Comparison of ENCODE assay signal across 1 cellular context in the genomic region with DNA sequence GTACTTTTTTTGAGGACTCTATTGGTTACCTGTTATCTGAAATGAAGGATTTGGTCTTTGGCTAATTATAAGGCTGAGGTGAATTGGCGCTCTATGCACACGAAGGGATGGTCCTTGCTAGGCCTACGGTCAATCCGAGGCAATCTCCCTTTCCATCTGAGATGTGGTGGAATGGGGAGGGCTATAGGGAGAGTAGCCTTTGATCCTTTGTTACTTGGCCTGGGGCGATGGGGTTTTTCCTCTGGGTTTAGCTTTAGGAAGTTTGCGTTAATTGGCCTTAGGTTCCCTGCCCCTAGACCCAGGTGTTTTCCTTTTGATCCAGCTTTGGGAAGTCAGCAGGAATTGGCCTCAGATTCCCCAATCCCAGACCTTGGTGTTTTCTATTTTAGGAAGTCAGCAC.
TF ChIP-seq lines count a peak whose summit lies in the region.

No MANE protein-coding gene starts in this region.

TF ChIP-seq in GM23338, 12 proteins besides CTCF, POLR2A, EP300 and RAD21 (continued from another document):
- TF ChIP-seq, protein P1, sequence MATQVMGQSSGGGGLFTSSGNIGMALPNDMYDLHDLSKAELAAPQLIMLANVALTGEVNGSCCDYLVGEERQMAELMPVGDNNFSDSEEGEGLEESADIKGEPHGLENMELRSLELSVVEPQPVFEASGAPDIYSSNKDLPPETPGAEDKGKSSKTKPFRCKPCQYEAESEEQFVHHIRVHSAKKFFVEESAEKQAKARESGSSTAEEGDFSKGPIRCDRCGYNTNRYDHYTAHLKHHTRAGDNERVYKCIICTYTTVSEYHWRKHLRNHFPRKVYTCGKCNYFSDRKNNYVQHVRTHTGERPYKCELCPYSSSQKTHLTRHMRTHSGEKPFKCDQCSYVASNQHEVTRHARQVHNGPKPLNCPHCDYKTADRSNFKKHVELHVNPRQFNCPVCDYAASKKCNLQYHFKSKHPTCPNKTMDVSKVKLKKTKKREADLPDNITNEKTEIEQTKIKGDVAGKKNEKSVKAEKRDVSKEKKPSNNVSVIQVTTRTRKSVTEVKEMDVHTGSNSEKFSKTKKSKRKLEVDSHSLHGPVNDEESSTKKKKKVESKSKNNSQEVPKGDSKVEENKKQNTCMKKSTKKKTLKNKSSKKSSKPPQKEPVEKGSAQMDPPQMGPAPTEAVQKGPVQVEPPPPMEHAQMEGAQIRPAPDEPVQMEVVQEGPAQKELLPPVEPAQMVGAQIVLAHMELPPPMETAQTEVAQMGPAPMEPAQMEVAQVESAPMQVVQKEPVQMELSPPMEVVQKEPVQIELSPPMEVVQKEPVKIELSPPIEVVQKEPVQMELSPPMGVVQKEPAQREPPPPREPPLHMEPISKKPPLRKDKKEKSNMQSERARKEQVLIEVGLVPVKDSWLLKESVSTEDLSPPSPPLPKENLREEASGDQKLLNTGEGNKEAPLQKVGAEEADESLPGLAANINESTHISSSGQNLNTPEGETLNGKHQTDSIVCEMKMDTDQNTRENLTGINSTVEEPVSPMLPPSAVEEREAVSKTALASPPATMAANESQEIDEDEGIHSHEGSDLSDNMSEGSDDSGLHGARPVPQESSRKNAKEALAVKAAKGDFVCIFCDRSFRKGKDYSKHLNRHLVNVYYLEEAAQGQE (IDR thresholded peaks at IDR 0.05; ENCODE audit: unreplicated experiment): no peak
- no peak for TF ChIP-seq ZNF331 (CRISPR knock-in tag; IDR thresholded peaks at IDR 0.05; ENCODE audit: low read depth)
- TF ChIP-seq, protein P2, sequence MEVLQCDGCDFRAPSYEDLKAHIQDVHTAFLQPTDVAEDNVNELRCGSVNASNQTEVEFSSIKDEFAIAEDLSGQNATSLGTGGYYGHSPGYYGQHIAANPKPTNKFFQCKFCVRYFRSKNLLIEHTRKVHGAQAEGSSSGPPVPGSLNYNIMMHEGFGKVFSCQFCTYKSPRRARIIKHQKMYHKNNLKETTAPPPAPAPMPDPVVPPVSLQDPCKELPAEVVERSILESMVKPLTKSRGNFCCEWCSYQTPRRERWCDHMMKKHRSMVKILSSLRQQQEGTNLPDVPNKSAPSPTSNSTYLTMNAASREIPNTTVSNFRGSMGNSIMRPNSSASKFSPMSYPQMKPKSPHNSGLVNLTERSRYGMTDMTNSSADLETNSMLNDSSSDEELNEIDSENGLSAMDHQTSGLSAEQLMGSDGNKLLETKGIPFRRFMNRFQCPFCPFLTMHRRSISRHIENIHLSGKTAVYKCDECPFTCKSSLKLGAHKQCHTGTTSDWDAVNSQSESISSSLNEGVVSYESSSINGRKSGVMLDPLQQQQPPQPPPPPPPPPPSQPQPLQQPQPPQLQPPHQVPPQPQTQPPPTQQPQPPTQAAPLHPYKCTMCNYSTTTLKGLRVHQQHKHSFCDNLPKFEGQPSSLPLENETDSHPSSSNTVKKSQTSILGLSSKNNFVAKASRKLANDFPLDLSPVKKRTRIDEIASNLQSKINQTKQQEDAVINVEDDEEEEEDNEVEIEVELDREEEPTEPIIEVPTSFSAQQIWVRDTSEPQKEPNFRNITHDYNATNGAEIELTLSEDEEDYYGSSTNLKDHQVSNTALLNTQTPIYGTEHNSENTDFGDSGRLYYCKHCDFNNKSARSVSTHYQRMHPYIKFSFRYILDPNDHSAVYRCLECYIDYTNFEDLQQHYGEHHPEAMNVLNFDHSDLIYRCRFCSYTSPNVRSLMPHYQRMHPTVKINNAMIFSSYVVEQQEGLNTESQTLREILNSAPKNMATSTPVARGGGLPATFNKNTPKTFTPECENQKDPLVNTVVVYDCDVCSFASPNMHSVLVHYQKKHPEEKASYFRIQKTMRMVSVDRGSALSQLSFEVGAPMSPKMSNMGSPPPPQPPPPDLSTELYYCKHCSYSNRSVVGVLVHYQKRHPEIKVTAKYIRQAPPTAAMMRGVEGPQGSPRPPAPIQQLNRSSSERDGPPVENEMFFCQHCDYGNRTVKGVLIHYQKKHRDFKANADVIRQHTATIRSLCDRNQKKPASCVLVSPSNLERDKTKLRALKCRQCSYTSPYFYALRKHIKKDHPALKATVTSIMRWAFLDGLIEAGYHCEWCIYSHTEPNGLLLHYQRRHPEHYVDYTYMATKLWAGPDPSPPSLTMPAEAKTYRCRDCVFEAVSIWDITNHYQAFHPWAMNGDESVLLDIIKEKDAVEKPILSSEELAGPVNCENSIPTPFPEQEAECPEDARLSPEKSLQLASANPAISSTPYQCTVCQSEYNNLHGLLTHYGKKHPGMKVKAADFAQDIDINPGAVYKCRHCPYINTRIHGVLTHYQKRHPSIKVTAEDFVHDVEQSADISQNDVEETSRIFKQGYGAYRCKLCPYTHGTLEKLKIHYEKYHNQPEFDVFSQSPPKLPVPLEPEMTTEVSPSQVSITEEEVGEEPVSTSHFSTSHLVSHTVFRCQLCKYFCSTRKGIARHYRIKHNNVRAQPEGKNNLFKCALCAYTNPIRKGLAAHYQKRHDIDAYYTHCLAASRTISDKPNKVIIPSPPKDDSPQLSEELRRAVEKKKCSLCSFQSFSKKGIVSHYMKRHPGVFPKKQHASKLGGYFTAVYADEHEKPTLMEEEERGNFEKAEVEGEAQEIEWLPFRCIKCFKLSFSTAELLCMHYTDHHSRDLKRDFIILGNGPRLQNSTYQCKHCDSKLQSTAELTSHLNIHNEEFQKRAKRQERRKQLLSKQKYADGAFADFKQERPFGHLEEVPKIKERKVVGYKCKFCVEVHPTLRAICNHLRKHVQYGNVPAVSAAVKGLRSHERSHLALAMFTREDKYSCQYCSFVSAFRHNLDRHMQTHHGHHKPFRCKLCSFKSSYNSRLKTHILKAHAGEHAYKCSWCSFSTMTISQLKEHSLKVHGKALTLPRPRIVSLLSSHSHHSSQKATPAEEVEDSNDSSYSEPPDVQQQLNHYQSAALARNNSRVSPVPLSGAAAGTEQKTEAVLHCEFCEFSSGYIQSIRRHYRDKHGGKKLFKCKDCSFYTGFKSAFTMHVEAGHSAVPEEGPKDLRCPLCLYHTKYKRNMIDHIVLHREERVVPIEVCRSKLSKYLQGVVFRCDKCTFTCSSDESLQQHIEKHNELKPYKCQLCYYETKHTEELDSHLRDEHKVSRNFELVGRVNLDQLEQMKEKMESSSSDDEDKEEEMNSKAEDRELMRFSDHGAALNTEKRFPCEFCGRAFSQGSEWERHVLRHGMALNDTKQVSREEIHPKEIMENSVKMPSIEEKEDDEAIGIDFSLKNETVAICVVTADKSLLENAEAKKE (CRISPR knock-in tag; IDR thresholded peaks at IDR 0.05): no peak
- TF ChIP-seq ZNF114 (CRISPR knock-in tag; IDR thresholded peaks at IDR 0.05): no peak
- TF ChIP-seq STAT1 (IDR thresholded peaks at IDR 0.05; ENCODE audit: unreplicated experiment): no peak
- TF ChIP-seq, protein P3, sequence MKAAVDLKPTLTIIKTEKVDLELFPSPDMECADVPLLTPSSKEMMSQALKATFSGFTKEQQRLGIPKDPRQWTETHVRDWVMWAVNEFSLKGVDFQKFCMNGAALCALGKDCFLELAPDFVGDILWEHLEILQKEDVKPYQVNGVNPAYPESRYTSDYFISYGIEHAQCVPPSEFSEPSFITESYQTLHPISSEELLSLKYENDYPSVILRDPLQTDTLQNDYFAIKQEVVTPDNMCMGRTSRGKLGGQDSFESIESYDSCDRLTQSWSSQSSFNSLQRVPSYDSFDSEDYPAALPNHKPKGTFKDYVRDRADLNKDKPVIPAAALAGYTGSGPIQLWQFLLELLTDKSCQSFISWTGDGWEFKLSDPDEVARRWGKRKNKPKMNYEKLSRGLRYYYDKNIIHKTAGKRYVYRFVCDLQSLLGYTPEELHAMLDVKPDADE (IDR thresholded peaks at IDR 0.05): no peak
- no peak for TF ChIP-seq CREB1 (CRISPR knock-in tag; IDR thresholded peaks at IDR 0.05; ENCODE audit: low read depth)
- TF ChIP-seq EZH2 (IDR thresholded peaks at IDR 0.05; ENCODE audit: low read depth, unreplicated experiment): no peak
- TF ChIP-seq NANOG (IDR thresholded peaks at IDR 0.05; ENCODE audit: borderline replicate concordance): no peak
